20 cellular contexts compared by ENCODE assay signal in genomic region chr3:183959214-183959613, GRCh38. TPM values are rescaled to one million over a fixed set of nuclear protein-coding genes. Genes with fewer than 3 reads are reported as not detected.
DNase-seq lines count a peak whose midpoint lies in the region; TF ChIP-seq lines count a peak whose summit lies in the region.
"Had no signal": no experiment of that assay in that cellular context is flagged by ENCODE, and none has a peak within 500 bp of the region (broad histone marks: within the 10 kb centered on the region; RNA-seq: fewer than 3 reads in every experiment).

No MANE protein-coding gene starts in this region.

- H3K4me1 ChIP-seq in colonic mucosa: no peaks in the 10 kb centered on the region
- peaks cover 8 to 15% of the 10 kb centered on the region in 2 donors for H3K4me1 ChIP-seq in mucosa of rectum (ENCODE audit: control insufficient read depth in 2 of 2, insufficient read depth in 2 of 2, low read length in 2 of 2)
- no peaks in the 10 kb centered on the region for H3K4me1 ChIP-seq in SJCRH30
- H3K4me1 ChIP-seq: body of pancreas, tibial nerve had no signal

- TF ChIP-seq CTCF in colonic mucosa (IDR thresholded peaks at IDR 0.05) (no peak), brain microvascular endothelial cell (IDR thresholded peaks at IDR 0.05; ENCODE audit: low read depth, low read length, missing control alignments) (no peak)

- H3K36me3 ChIP-seq in colonic mucosa: no peaks in the 10 kb centered on the region
- peaks cover 18 to 29% of the 10 kb centered on the region in 2 donors for H3K36me3 ChIP-seq in mucosa of rectum (ENCODE audit: control insufficient read depth in 2 of 2, insufficient read depth in 2 of 2, low read length in 2 of 2)
- no peaks in the 10 kb centered on the region; the same call in 1 of the 2 replicates for H3K36me3 ChIP-seq in SJCRH30
- peaks cover 19% of the 10 kb centered on the region for H3K36me3 ChIP-seq in brain microvascular endothelial cell (replicated peaks)

- in situ Hi-C loops in Caki2 (cut with HindIII; ENCODE audit: low pct_unique_long_range_greater_than_20kb, low sequenced_read_pairs): no loop called here
- in situ Hi-C loops in brain microvascular endothelial cell (cut with HindIII; ENCODE audit: low pct_ligation_motif_present, low sequenced_read_pairs): no loop called here

- DNase-seq in Caki2 (ENCODE audit: low read depth) (peak; percentile 28), HPDE6-E6E7 (ENCODE audit: extremely low spot score) (peak; percentile 58), colonic mucosa (peak; percentile 44), Kasumi-1 (lab: John Stamatoyannopoulos, UW) (no peak), SJCRH30 (no peak), A172 (ENCODE audit: low spot score) (no peak), brain microvascular endothelial cell (no peak)
- DNase-seq: body of pancreas; CD8-positive, alpha-beta memory T cell; DND-41; effector memory CD8-positive, alpha-beta T cell; NCI-H1105 treated with DMSO at 0.1 percent for 48 hours; NCI-H2081; NCI-H446; SHP77; stimulated activated CD4-positive, alpha-beta T cell treated with anti-CD3 and anti-CD28 coated beads, Interleukin-2, amount 100 ng/mL, for 48 hours; stimulated activated naive CD4-positive, alpha-beta T cell; SW 1271 had no signal

- no peak overlapping the region for H3K4me3 ChIP-seq in colonic mucosa
- no peak overlapping the region for H3K4me3 ChIP-seq in mucosa of rectum (ENCODE audit: low read length in 2 of 2)
- H3K4me3 ChIP-seq in SJCRH30: no peak overlapping the region
- no peak overlapping the region for H3K4me3 ChIP-seq in brain microvascular endothelial cell (ENCODE audit: low read depth, low read length)
- H3K4me3 ChIP-seq: body of pancreas, tibial nerve had no signal

- no peaks in the 10 kb centered on the region for H3K9me3 ChIP-seq in colonic mucosa
- H3K9me3 ChIP-seq in mucosa of rectum (ENCODE audit: control insufficient read depth in 2 of 2, low read length in 2 of 2): no peaks in the 10 kb centered on the region
- H3K9me3 ChIP-seq in SJCRH30 (replicated peaks): no peaks in the 10 kb centered on the region
- H3K9me3 ChIP-seq: body of pancreas, tibial nerve had no signal

- H3K27ac ChIP-seq in colonic mucosa (peak overlapping the region; percentile 61), mucosa of rectum (ENCODE audit: low read depth in 2 of 2, low read length in 2 of 2) (peak overlapping the region; percentile 77 to 87), SJCRH30 (no peak overlapping the region), brain microvascular endothelial cell (no peak overlapping the region)
- H3K27ac ChIP-seq: body of pancreas, tibial nerve had no signal

- H3K27me3 ChIP-seq in colonic mucosa (no peaks in the 10 kb centered on the region), mucosa of rectum (ENCODE audit: control insufficient read depth in 2 of 2, insufficient read depth in 2 of 2, low read length in 2 of 2) (no peaks in the 10 kb centered on the region), SJCRH30 (no peaks in the 10 kb centered on the region), brain microvascular endothelial cell (replicated peaks) (no peaks in the 10 kb centered on the region)
- H3K27me3 ChIP-seq: body of pancreas, tibial nerve had no signal

- intact Hi-C loops in colonic mucosa (cut with DNase I): no loop called here

- no peak overlapping the region for H3K9ac ChIP-seq in colonic mucosa (ENCODE audit: low read depth in 2 of 2, low read length in 2 of 2)
- peak overlapping the region in 1 of 2 donors; percentile 48 for H3K9ac ChIP-seq in mucosa of rectum (ENCODE audit: low read depth in 1 of 2, low read length in 2 of 2)

RNA-seq across cellular contexts. Expression of gene ABCC5, which starts 58.5 kb away (rescaled TPM):
- 2.2 and 11.1 TPM in 2 replicates for total RNA-seq in Caki2 (2014; rRNA removed; shearing (Covaris generic); ENCODE audit: low replicate concordance)
- total RNA-seq in colonic mucosa: 10 to 100 TPM; 15.1 to 16.6 TPM
- 11.2 and 15.0 TPM in 2 replicates for total RNA-seq in SJCRH30 (2014; rRNA removed; shearing (Covaris generic))
- total RNA-seq in A172 (2014; rRNA removed; shearing (Covaris generic)): 12.8 and 16.6 TPM in 2 replicates

Comparison
In these comparisons a context has a peak if more than half of its experiments do, and no peak if none do; other contexts are left out.
1. DNase-seq: peak in Caki2 (single experiment), HPDE6-E6E7 (single experiment) and colonic mucosa (single experiment); none in Kasumi-1 (0 of 2), SJCRH30 (0 of 2), A172 (single experiment) and brain microvascular endothelial cell (single experiment).
2. H3K27ac ChIP-seq: peak in colonic mucosa (single experiment) and mucosa of rectum (2 of 2); none in SJCRH30 (single experiment) and brain microvascular endothelial cell (single experiment).